15 cellular contexts compared by ENCODE assay signal in genomic region chr15:68192804-68193521, GRCh38. TPM values are rescaled to one million over a fixed set of nuclear protein-coding genes. Genes with fewer than 3 reads are reported as not detected.
DNase-seq lines count a peak whose midpoint lies in the region; ATAC-seq, FAIRE-seq and TF ChIP-seq lines count a peak whose summit lies in the region.
"Had no signal": no experiment of that assay in that cellular context is flagged by ENCODE, and none has a peak within 500 bp of the region (broad histone marks: within the 10 kb centered on the region; RNA-seq: fewer than 3 reads in every experiment).

No MANE protein-coding gene starts in this region.

- DNase-seq in natural killer cell, result no peak
- no peak for DNase-seq in natural killer cell treated with Interleukin-12 subunit alpha and Interleukin-12 subunit beta and Interleukin-15 and Interleukin-18, amount 100 ng/mL, for 72 hours (ENCODE audit: low spot score)
- peak; percentile 78 for DNase-seq in cerebellar cortex (ENCODE audit: low spot score)
- no peak for DNase-seq in upper lobe of right lung
- DNase-seq in NK-92 treated with Interleukin-12 subunit alpha and Interleukin-12 subunit beta, amount 100 ng/mL, for 24 hours (lab: John Stamatoyannopoulos, UW), result no peak
- no peak for DNase-seq in HTR-8/SVneo (ENCODE audit: insufficient read length, low spot score)
- DNase-seq in stimulated activated CD4-positive, alpha-beta T cell treated with anti-CD3 and anti-CD28 coated beads, Interleukin-4, amount 100 ng/mL, for 4 hours, result no peak
- DNase-seq: activated naive CD4-positive, alpha-beta T cell; DMS153; mesendoderm; NCI-H2171; stimulated activated CD4-positive, alpha-beta T cell treated with anti-CD3 and anti-CD28 coated beads, Interleukin-15, amount 100 ng/mL, for 24 hours; thyroid gland had no signal

- H3K9me3 Mint-ChIP-seq in natural killer cell, result no peaks in the 10 kb centered on the region
- no peaks in the 10 kb centered on the region for H3K9me3 Mint-ChIP-seq in natural killer cell treated with Interleukin-12 subunit alpha and Interleukin-12 subunit beta and Interleukin-15 and Interleukin-18, amount 100 ng/mL, for 72 hours

- H3K27ac Mint-ChIP-seq in natural killer cell, result peak overlapping the region; percentile 16 to 54
- peak overlapping the region in 1 of 2 donors; percentile 21 for H3K27ac Mint-ChIP-seq in natural killer cell treated with Interleukin-12 subunit alpha and Interleukin-12 subunit beta and Interleukin-15 and Interleukin-18, amount 100 ng/mL, for 72 hours

- H3K27me3 Mint-ChIP-seq in natural killer cell (ENCODE audit: low read depth in 2 of 2), result no peaks in the 10 kb centered on the region
- no peaks in the 10 kb centered on the region for H3K27me3 Mint-ChIP-seq in natural killer cell treated with Interleukin-12 subunit alpha and Interleukin-12 subunit beta and Interleukin-15 and Interleukin-18, amount 100 ng/mL, for 72 hours

- H3K27me3 ChIP-seq in layer of hippocampus (ENCODE audit: control insufficient read depth, insufficient read depth, low read length) (no peaks in the 10 kb centered on the region), upper lobe of right lung (no peaks in the 10 kb centered on the region)
- H3K27me3 ChIP-seq: thyroid gland had no signal

- H3K4me3 ChIP-seq in upper lobe of right lung, result no peak overlapping the region
- H3K4me3 ChIP-seq: thyroid gland had no signal

- peaks cover 0 to 12% of the 10 kb centered on the region in 2 donors for H3K4me1 Mint-ChIP-seq in natural killer cell
- peaks cover 0 to 16% of the 10 kb centered on the region in 2 donors for H3K4me1 Mint-ChIP-seq in natural killer cell treated with Interleukin-12 subunit alpha and Interleukin-12 subunit beta and Interleukin-15 and Interleukin-18, amount 100 ng/mL, for 72 hours (ENCODE audit: low read depth in 2 of 2)

- FAIRE-seq in HTR-8/SVneo (lab: Jason Lieb, UNC), result no peak

- no peak overlapping the region for H3K4me3 Mint-ChIP-seq in natural killer cell
- no peak overlapping the region for H3K4me3 Mint-ChIP-seq in natural killer cell treated with Interleukin-12 subunit alpha and Interleukin-12 subunit beta and Interleukin-15 and Interleukin-18, amount 100 ng/mL, for 72 hours

- H3K4me1 ChIP-seq in upper lobe of right lung, result peaks cover 5% of the 10 kb centered on the region

- peak overlapping the region; percentile 49 for H3K27ac ChIP-seq in layer of hippocampus (ENCODE audit: low read depth, low read length)
- H3K27ac ChIP-seq in upper lobe of right lung, result no peak overlapping the region

- H3K9me3 ChIP-seq in upper lobe of right lung, result no peaks in the 10 kb centered on the region
- H3K9me3 ChIP-seq: thyroid gland had no signal

- H3K36me3 ChIP-seq in upper lobe of right lung, result peaks cover 54% of the 10 kb centered on the region
- H3K36me3 ChIP-seq: thyroid gland had no signal

- ATAC-seq in natural killer cell, result no peak
- ATAC-seq in natural killer cell treated with Interleukin-12 subunit alpha and Interleukin-12 subunit beta and Interleukin-15 and Interleukin-18, amount 100 ng/mL, for 72 hours, result no peak
- ATAC-seq in upper lobe of right lung, result peak; percentile 12
- ATAC-seq: esophagus mucosa had no signal

- TF ChIP-seq CTCF in natural killer cell (IDR thresholded peaks at IDR 0.05) (no peak), upper lobe of right lung (IDR thresholded peaks at IDR 0.05) (no peak)

- peaks cover 13% of the 10 kb centered on the region for H3K36me3 Mint-ChIP-seq in natural killer cell
- peaks cover 16% of the 10 kb centered on the region for H3K36me3 Mint-ChIP-seq in natural killer cell treated with Interleukin-12 subunit alpha and Interleukin-12 subunit beta and Interleukin-15 and Interleukin-18, amount 100 ng/mL, for 72 hours

- intact Hi-C loops in natural killer cell (cut with micrococcal nuclease), result no loop called here
- intact Hi-C loops in upper lobe of right lung (cut with DNase I), result no loop called here

RNA-seq across cellular contexts. Expression of gene CALML4, which starts 12.2 kb away (rescaled TPM):
- total RNA-seq in natural killer cell, result 1 to 10 TPM; 2.1 to 3.9 (median 3.7) TPM
- total RNA-seq in natural killer cell treated with Interleukin-12 subunit alpha and Interleukin-12 subunit beta and Interleukin-15 and Interleukin-18, amount 100 ng/mL, for 72 hours, result 10 to 100 TPM in 1 of 2 donors, 1 to 10 TPM in 1; 5.1 to 18.7 TPM
- total RNA-seq in upper lobe of right lung, result 4.5 TPM

RNA-seq across cellular contexts. Expression of gene CLN6, which starts 36.6 kb away (rescaled TPM):
- total RNA-seq in natural killer cell (10 to 100 TPM; 14.9 to 19.0 (median 15.5) TPM), upper lobe of right lung (31.5 TPM)
- total RNA-seq in natural killer cell treated with Interleukin-12 subunit alpha and Interleukin-12 subunit beta and Interleukin-15 and Interleukin-18, amount 100 ng/mL, for 72 hours, result 100 to 1,000 TPM in 1 of 2 donors, 10 to 100 TPM in 1; 41.5 to 129 TPM
